ENCODE assay signal across 13 cellular contexts in genomic region chr3:104909721-104910120, GRCh38.
A peak's percentile ranks its signal among the peaks of the same experiment; 100 is the strongest.
DNase-seq lines count a peak whose midpoint lies in the region; ATAC-seq and TF ChIP-seq lines count a peak whose summit lies in the region.
"Had no signal": no experiment of that assay in that cellular context is flagged by ENCODE, and none has a peak within 500 bp of the region (broad histone marks: within the 10 kb centered on the region; RNA-seq: fewer than 3 reads in every experiment).

No MANE protein-coding gene starts in this region.

- H3K27ac ChIP-seq in AG04450 (ENCODE audit: low read depth, low read length): peak overlapping the region; percentile 87
- H3K27ac ChIP-seq in fibroblast of lung (ENCODE audit: insufficient read depth, low read length): peak overlapping the region; percentile 74
- no peak overlapping the region for H3K27ac ChIP-seq in MM.1S (ENCODE audit: low read length)
- H3K27ac ChIP-seq: foreskin keratinocyte, neural progenitor cell had no signal

- H3K4me2 ChIP-seq in fibroblast of lung (ENCODE audit: extremely low read depth, insufficient read depth, low read length) (peak overlapping the region; percentile 40), MM.1S (ENCODE audit: low read depth, low read length) (no peak overlapping the region)
- H3K4me2 ChIP-seq: neural progenitor cell had no signal

- CTCF ChIA-PET in AG04450 (lab: Charles Lee): no interaction called here

- H3K9me3 ChIP-seq in AG04450 (ENCODE audit: control insufficient read depth, insufficient read depth, low read length) (peaks cover 13% of the 10 kb centered on the region), fibroblast of lung (ENCODE audit: control insufficient read depth, insufficient read depth, low read depth, low read length) (no peaks in the 10 kb centered on the region), MM.1S (replicated peaks; ENCODE audit: insufficient read depth, low read length) (no peaks in the 10 kb centered on the region)

- POLR2A ChIA-PET in AG04450 (lab: Yijun Ruan, JAX): interaction anchor here (1.1 to 1.5 kb wide), 2 partner anchors 64 to 457 kb away, joined by 3 to 4 read pairs; partner anchors contain the start of gene ALCAM

- H3F3A ChIP-seq in MM.1S (ENCODE audit: insufficient read depth, low read length): no peaks in the 10 kb centered on the region

- no peaks in the 10 kb centered on the region for H3K79me2 ChIP-seq in fibroblast of lung (ENCODE audit: control insufficient read depth, insufficient read depth, low read length)
- H3K79me2 ChIP-seq in MM.1S (ENCODE audit: low read length): no peaks in the 10 kb centered on the region

- TF ChIP-seq POLR2A in GM18505 (IDR thresholded peaks at IDR 0.05; ENCODE audit: borderline replicate concordance, extremely low read depth, insufficient read depth, insufficient read length): no peak

- no peaks in the 10 kb centered on the region for H3K9me2 ChIP-seq in MM.1S (replicated peaks; ENCODE audit: insufficient read depth, low read length)

- no peak overlapping the region for H3K9ac ChIP-seq in fibroblast of lung (ENCODE audit: insufficient read depth, low read length)
- no peak overlapping the region for H3K9ac ChIP-seq in MM.1S (ENCODE audit: low read length)
- H3K9ac ChIP-seq: neural progenitor cell had no signal

- DNase-seq in AG04450 (ENCODE audit: low read depth, low spot score) (no peak), NCI-H69 (lab: John Stamatoyannopoulos, UW) (peak; percentile 72), fibroblast of lung (ENCODE audit: low read depth in 2 of 2) (peak in 1 of 2 donors; percentile 11), MM.1S (no peak)
- no peak for DNase-seq in central memory CD4-positive, alpha-beta T cell
- no peak for DNase-seq in activated CD4-positive, alpha-beta T cell treated with anti-CD3 and anti-CD28 coated beads, Interleukin-2, amount 50 U/mL, for 4 hours
- DNase-seq: activated CD4-positive, alpha-beta T cell treated with anti-CD3 and anti-CD28 coated beads, Interleukin-2, amount 50 U/mL, for 48 hours; activated gamma-delta T cell; H7 had no signal

- H3K4me3 ChIP-seq in AG04450 (ENCODE audit: low read depth, low read length) (no peak overlapping the region), fibroblast of lung (replicated peaks in 1 of 4; ENCODE audit: control extremely low read depth in 1 of 4, insufficient read depth in 1 of 4, low read depth in 3 of 4, low read length in 4 of 4) (no peak overlapping the region), MM.1S (ENCODE audit: low read length) (no peak overlapping the region)
- H3K4me3 ChIP-seq: neural progenitor cell had no signal

- H3K4me1 ChIP-seq in fibroblast of lung (ENCODE audit: control insufficient read depth, extremely low read depth, insufficient read depth, low read length) (peaks cover 11% of the 10 kb centered on the region), MM.1S (ENCODE audit: low read length) (peaks cover 7% of the 10 kb centered on the region; the same call in 1 of the 2 replicates)

- H3K36me3 ChIP-seq in fibroblast of lung (ENCODE audit: control insufficient read depth, insufficient read depth, low read length) (no peaks in the 10 kb centered on the region), MM.1S (replicated peaks; ENCODE audit: insufficient read depth, low read length) (no peaks in the 10 kb centered on the region)
- H3K36me3 ChIP-seq: neural progenitor cell had no signal

- no peaks in the 10 kb centered on the region for H4K20me1 ChIP-seq in fibroblast of lung (ENCODE audit: control insufficient read depth, extremely low read depth, insufficient read depth, low read length)
- H4K20me1 ChIP-seq in MM.1S (ENCODE audit: insufficient read depth, low read length): no peaks in the 10 kb centered on the region

- no peak for TF ChIP-seq CTCF in AG04450 (IDR thresholded peaks at IDR 0.05; ENCODE audit: low read depth, low read length)
- TF ChIP-seq CTCF in fibroblast of lung (conservative IDR thresholded peaks at IDR 0.05 in 1 of 2, IDR thresholded peaks at IDR 0.05 in 1 of 2; ENCODE audit: low read depth in 1 of 2, low read length in 2 of 2): no peak
- TF ChIP-seq CTCF in MM.1S (IDR thresholded peaks at IDR 0.05; ENCODE audit: low read length): no peak

- ATAC-seq in HG02870 (IDR thresholded peaks at IDR 0.05; ENCODE audit: unreplicated experiment) (peak; percentile 23), GM18505 (IDR thresholded peaks at IDR 0.05; ENCODE audit: unreplicated experiment) (no peak)

- H3K27me3 ChIP-seq in AG04450 (ENCODE audit: control insufficient read depth, insufficient read depth, low read length) (no peaks in the 10 kb centered on the region), fibroblast of lung (ENCODE audit: control insufficient read depth, insufficient read depth, low read length) (no peaks in the 10 kb centered on the region), MM.1S (replicated peaks; ENCODE audit: insufficient read depth, low read length) (no peaks in the 10 kb centered on the region)
- H3K27me3 ChIP-seq: foreskin keratinocyte, neural progenitor cell had no signal

- H2AFZ ChIP-seq in fibroblast of lung (ENCODE audit: low read length) (peak overlapping the region; percentile 49), MM.1S (ENCODE audit: low read length) (no peak overlapping the region)
- H2AFZ ChIP-seq: neural progenitor cell had no signal
